In the genomic region with DNA sequence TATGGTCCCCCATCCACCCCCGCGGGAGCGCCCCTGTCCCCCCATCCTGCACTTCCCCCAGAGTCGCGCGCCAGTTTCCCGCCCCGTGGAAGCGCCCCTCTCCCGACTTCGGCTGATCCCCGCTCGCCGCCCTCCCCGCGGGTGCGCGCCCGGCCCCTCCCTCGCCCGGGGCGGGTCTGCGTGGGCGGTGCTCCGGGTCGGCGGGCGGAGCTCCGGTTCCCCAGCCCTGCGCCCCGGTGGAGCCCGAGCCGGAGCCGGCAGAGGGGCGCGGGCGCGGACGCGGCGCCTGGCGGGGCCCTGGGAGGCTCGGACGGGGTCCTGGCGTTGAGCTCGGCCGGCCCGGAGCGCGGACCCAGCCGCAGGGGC, we compare ENCODE assay signal across 8 cellular contexts. TPM values are rescaled to one million over a fixed set of nuclear protein-coding genes. Genes with fewer than 3 reads are reported as not detected.
DNase-seq lines count a peak whose midpoint lies in the region; FAIRE-seq and TF ChIP-seq lines count a peak whose summit lies in the region.

Gene SNTG2, plus strand, starts transcription at position 223 of the 366 bp plus-strand sequence. CDS start 148 bp downstream, outside the sequence.

- no CpG with 5 or more reads among the region's 51 CpGs for WGBS in iPS DF 6.9 (ENCODE audit: insufficient coverage, insufficient read length)

- H3K9me3 Mint-ChIP-seq in activated naive CD8-positive, alpha-beta T cell treated with anti-CD3 and anti-CD28 coated beads for 36 hours, result peaks cover 3% of the 10 kb centered on the region

- in situ Hi-C loops in GM13977 (cut with MboI; ENCODE audit: low pct_unique_long_range_greater_than_20kb, low sequenced_read_pairs, unreplicated experiment), result no loop called here

- FAIRE-seq in RCC 7860 (lab: Jason Lieb, UNC), result no peak

- peaks cover 23% of the 10 kb centered on the region for H3K36me3 Mint-ChIP-seq in activated naive CD8-positive, alpha-beta T cell treated with anti-CD3 and anti-CD28 coated beads for 36 hours

- H3K27me3 ChIP-seq in iPS DF 6.9 (ENCODE audit: control insufficient read depth, insufficient read depth, low read length), result no peaks in the 10 kb centered on the region

- DNase-seq in GM13977 (ENCODE audit: low spot score) (peak; percentile 79), NCI-H748 (lab: John Stamatoyannopoulos, UW; ENCODE audit: unreplicated experiment) (peak; percentile 67), iPS DF 6.9 (ENCODE audit: low read depth, low spot score) (no peak), RCC 7860 (ENCODE audit: low spot score) (no peak), middle frontal gyrus (ENCODE audit: extremely low spot score, low spot score) (no peak), SW 1271 (lab: John Stamatoyannopoulos, UW) (no peak)
- peak; percentile 83 for DNase-seq in activated naive CD8-positive, alpha-beta T cell treated with anti-CD3 and anti-CD28 coated beads for 36 hours
- peak; percentile 67 for DNase-seq in stimulated activated CD4-positive, alpha-beta T cell treated with anti-CD3 and anti-CD28 coated beads, Interleukin-4, amount 100 ng/mL, for 1 hour

- peaks cover 5% of the 10 kb centered on the region for H3K27me3 Mint-ChIP-seq in activated naive CD8-positive, alpha-beta T cell treated with anti-CD3 and anti-CD28 coated beads for 36 hours

- TF ChIP-seq CTCF in GM13977 (IDR thresholded peaks at IDR 0.05; ENCODE audit: extremely low read depth, insufficient read depth, missing control alignments), result no peak

- no peak within 1 kb of the TSS for H3K27ac ChIP-seq in iPS DF 6.9 (ENCODE audit: low read length)

- H3K27ac Mint-ChIP-seq in activated naive CD8-positive, alpha-beta T cell treated with anti-CD3 and anti-CD28 coated beads for 36 hours, result peak within 1 kb of the TSS; percentile 80

- H3K36me3 ChIP-seq in iPS DF 6.9 (ENCODE audit: control insufficient read depth, insufficient read depth, low read length), result no peaks in the 10 kb centered on the region

- H3K4me1 Mint-ChIP-seq in activated naive CD8-positive, alpha-beta T cell treated with anti-CD3 and anti-CD28 coated beads for 36 hours, result peaks cover 49% of the 10 kb centered on the region

- peak within 1 kb of the TSS; percentile 71 for H3K4me3 ChIP-seq in iPS DF 6.9 (ENCODE audit: low read length)

- peaks cover 8% of the 10 kb centered on the region for H3K4me1 ChIP-seq in iPS DF 6.9 (ENCODE audit: control insufficient read depth, insufficient read depth, low read length)

- H3K4me3 Mint-ChIP-seq in activated naive CD8-positive, alpha-beta T cell treated with anti-CD3 and anti-CD28 coated beads for 36 hours, result peak within 1 kb of the TSS; percentile 81

- H3K9me3 ChIP-seq in iPS DF 6.9 (ENCODE audit: control insufficient read depth, insufficient read depth, low read length), result no peaks in the 10 kb centered on the region

RNA-seq across cellular contexts. Expression of gene SNTG2, which starts in this region (rescaled TPM):
- total RNA-seq in activated naive CD8-positive, alpha-beta T cell treated with anti-CD3 and anti-CD28 coated beads for 36 hours, result 1 to 10 TPM; 3.6 to 3.8 TPM

Comparison
In these comparisons a context has a peak if more than half of its experiments do, and no peak if none do; other contexts are left out.
1. DNase-seq: peak in GM13977 (single experiment), NCI-H748 (single experiment), activated naive CD8-positive, alpha-beta T cell treated with anti-CD3 and anti-CD28 coated beads for 36 hours (single experiment) and stimulated activated CD4-positive, alpha-beta T cell treated with anti-CD3 and anti-CD28 coated beads, Interleukin-4, amount 100 ng/mL, for 1 hour (single experiment); none in iPS DF 6.9 (single experiment), RCC 7860 (single experiment), middle frontal gyrus (single experiment) and SW 1271 (0 of 2).